16 cellular contexts compared by ENCODE assay signal in genomic region chr18:24947521-24948305, GRCh38.
DNase-seq lines count a peak whose midpoint lies in the region; ATAC-seq and TF ChIP-seq lines count a peak whose summit lies in the region.
"Had no signal": no experiment of that assay in that cellular context is flagged by ENCODE, and none has a peak within 500 bp of the region (broad histone marks: within the 10 kb centered on the region; RNA-seq: fewer than 3 reads in every experiment).

No MANE protein-coding gene starts in this region.

- peak overlapping the region in 4 of 12 donors; percentile 7 to 38 (median 26) for H3K27ac ChIP-seq in heart left ventricle
- H3K27ac ChIP-seq in right cardiac atrium (ENCODE audit: low read length) = no peak overlapping the region
- peak overlapping the region in 2 of 10 donors; percentile 39 to 45 for H3K27ac ChIP-seq in heart right ventricle
- H3K27ac ChIP-seq in esophagus squamous epithelium = no peak overlapping the region
- no peak overlapping the region for H3K27ac ChIP-seq in neuronal stem cell (replicated peaks; ENCODE audit: low read length)
- H3K27ac ChIP-seq: C4-2B had no signal

- no peak overlapping the region for H3K14ac ChIP-seq in neuronal stem cell (ENCODE audit: low read length)

- no peaks in the 10 kb centered on the region for H3K79me1 ChIP-seq in neuronal stem cell (ENCODE audit: low read depth, low read length)

- intact Hi-C loops in heart left ventricle (cut with DNase I) (no loop called here), right cardiac atrium (cut with DNase I) (no loop called here), heart right ventricle (cut with DNase I) (loop anchor here in 2 of 10 donors (5.0 to 10.0 kb wide), 2 partner anchors 40 to 57 kb away; no protein-coding TSS in a partner anchor), esophagus squamous epithelium (cut with DNase I) (no loop called here)

- H4K91ac ChIP-seq in neuronal stem cell (ENCODE audit: low read depth, low read length, poor library complexity) = no peak overlapping the region

- ATAC-seq in heart left ventricle (peak in 3 of 4 donors; percentile 56 to 87 (median 64)), right cardiac atrium (no peak), heart right ventricle (peak in 6 of 8 donors; percentile 46 to 79 (median 72)), omental fat pad (ENCODE audit: low FRiP score) (no peak)
- ATAC-seq: HepG2 had no signal

- WGBS in heart left ventricle, 4 donors = 65 to 72% (median 67%) methylated on average over 8 of the region's 8 CpGs
- 59% methylated on average over 8 of the region's 8 CpGs for WGBS in right cardiac atrium
- WGBS in heart right ventricle, 2 donors = 65 to 68% methylated on average over 8 of the region's 8 CpGs
- WGBS in esophagus squamous epithelium, 2 donors = 55 to 65% methylated on average over 8 of the region's 8 CpGs
- no CpG with 5 or more reads among the region's 8 CpGs for WGBS in neuronal stem cell (ENCODE audit: extremely low coverage in 2 of 2, insufficient read length in 2 of 2, insufficient replicate concordance in 1 of 2), 2 donors

- H2BK5ac ChIP-seq in neuronal stem cell (ENCODE audit: low read length) = no peak overlapping the region

- no peak overlapping the region for H3K4me2 ChIP-seq in neuronal stem cell (ENCODE audit: insufficient read depth, low read length, poor library complexity, severe bottlenecking)

- TF ChIP-seq CTCF in heart left ventricle (IDR thresholded peaks at IDR 0.05) (no peak), fibroblast of mammary gland (conservative IDR thresholded peaks at IDR 0.05; ENCODE audit: control insufficient read depth, insufficient read depth, low read depth, low read length) (no peak), heart right ventricle (IDR thresholded peaks at IDR 0.05) (no peak), omental fat pad (IDR thresholded peaks at IDR 0.05) (no peak), esophagus squamous epithelium (IDR thresholded peaks at IDR 0.05) (no peak)

- H3K27me3 ChIP-seq in heart left ventricle = no peaks in the 10 kb centered on the region
- H3K27me3 ChIP-seq in right cardiac atrium (ENCODE audit: control insufficient read depth, insufficient read depth) = no peaks in the 10 kb centered on the region
- H3K27me3 ChIP-seq in heart right ventricle = no peaks in the 10 kb centered on the region
- no peaks in the 10 kb centered on the region for H3K27me3 ChIP-seq in esophagus squamous epithelium
- no peaks in the 10 kb centered on the region for H3K27me3 ChIP-seq in neuronal stem cell (ENCODE audit: control insufficient read depth in 3 of 3, insufficient read depth in 3 of 3, low read depth in 1 of 3, low read length in 3 of 3)

- H3K23ac ChIP-seq in neuronal stem cell (ENCODE audit: low read depth, low read length, poor library complexity) = no peak overlapping the region

- H2BK120ac ChIP-seq in neuronal stem cell (ENCODE audit: low read depth, low read length) = no peak overlapping the region

- H3K18ac ChIP-seq in neuronal stem cell (ENCODE audit: low read length) = no peak overlapping the region

- no peak overlapping the region for H2BK15ac ChIP-seq in neuronal stem cell (ENCODE audit: low read length)

- H3K4ac ChIP-seq in neuronal stem cell (ENCODE audit: low read length) = no peak overlapping the region

- no peak overlapping the region for H4K8ac ChIP-seq in neuronal stem cell (ENCODE audit: low read depth, low read length)

- H3K9me3 ChIP-seq in heart left ventricle (peaks cover 0 to under 1% (median 0%) of the 10 kb centered on the region in 12 donors), right cardiac atrium (ENCODE audit: control insufficient read depth, low read length) (no peaks in the 10 kb centered on the region), heart right ventricle (no peaks in the 10 kb centered on the region), esophagus squamous epithelium (no peaks in the 10 kb centered on the region), neuronal stem cell (replicated peaks in 1 of 2; ENCODE audit: control insufficient read depth in 2 of 2, insufficient read depth in 1 of 2, low read depth in 1 of 2, low read length in 2 of 2) (no peaks in the 10 kb centered on the region)

- no peak overlapping the region for H2AK5ac ChIP-seq in neuronal stem cell (ENCODE audit: low read depth, low read length)

- H3K36me3 ChIP-seq in heart left ventricle (no peaks in the 10 kb centered on the region), heart right ventricle (no peaks in the 10 kb centered on the region), esophagus squamous epithelium (no peaks in the 10 kb centered on the region), neuronal stem cell (replicated peaks in 1 of 2; ENCODE audit: control insufficient read depth in 2 of 2, insufficient read depth in 2 of 2, low read length in 2 of 2) (no peaks in the 10 kb centered on the region)

- H2BK12ac ChIP-seq in neuronal stem cell (ENCODE audit: low read length) = no peak overlapping the region

- no peak for TF ChIP-seq POLR2A in heart left ventricle (IDR thresholded peaks at IDR 0.05)
- no peak for TF ChIP-seq POLR2A in esophagus squamous epithelium (IDR thresholded peaks at IDR 0.05)

- H2AFZ ChIP-seq in neuronal stem cell (ENCODE audit: low read length) = no peak overlapping the region

- H3K4me3 ChIP-seq in heart left ventricle (no peak overlapping the region), right cardiac atrium (ENCODE audit: low read length) (no peak overlapping the region), fibroblast of mammary gland (ENCODE audit: control insufficient read depth, low read depth, low read length) (no peak overlapping the region), heart right ventricle (no peak overlapping the region), esophagus squamous epithelium (no peak overlapping the region), neuronal stem cell (ENCODE audit: low read length in 2 of 2) (no peak overlapping the region)

- H3K4me1 ChIP-seq in heart left ventricle (peaks cover 0 to 6% (median 0%) of the 10 kb centered on the region in 12 donors), right cardiac atrium (ENCODE audit: control insufficient read depth, insufficient read depth, low read length) (peaks cover 1% of the 10 kb centered on the region), heart right ventricle (no peaks in the 10 kb centered on the region), esophagus squamous epithelium (no peaks in the 10 kb centered on the region), neuronal stem cell (ENCODE audit: control insufficient read depth in 2 of 2, insufficient read depth in 1 of 2, low read depth in 1 of 2, low read length in 2 of 2) (peaks cover 6 to 8% of the 10 kb centered on the region in 2 donors)

- DNase-seq in heart left ventricle = no peak
- DNase-seq in right cardiac atrium = no peak
- DNase-seq in fibroblast of mammary gland (ENCODE audit: low read depth) = peak; percentile 56
- DNase-seq in heart right ventricle = no peak
- DNase-seq in stromal cell of bone marrow (ENCODE audit: low read depth) = peak; percentile 13
- DNase-seq in omental fat pad (ENCODE audit: low spot score) = no peak
- DNase-seq in esophagus squamous epithelium (lab: John Stamatoyannopoulos, UW) = no peak
- no peak for DNase-seq in neuronal stem cell (ENCODE audit: low spot score)
- DNase-seq: ACHN; CD4-positive, alpha-beta memory T cell; DMS79 treated with DMSO at 0.1 percent for 48 hours; EL; HCEC 1CT; HFFc6 had no signal

- no peak overlapping the region for H3K9ac ChIP-seq in neuronal stem cell (ENCODE audit: low read depth, low read length, poor library complexity)

Comparison
In these comparisons a context has a peak if more than half of its experiments do, and no peak if none do; other contexts are left out.
1. ATAC-seq: peak in heart left ventricle (3 of 4) and heart right ventricle (6 of 8); none in right cardiac atrium (0 of 2) and omental fat pad (single experiment).
2. DNase-seq: peak in fibroblast of mammary gland (single experiment) and stromal cell of bone marrow (single experiment); none in heart left ventricle (0 of 5), right cardiac atrium (0 of 3), heart right ventricle (0 of 2), omental fat pad (single experiment), esophagus squamous epithelium (single experiment) and neuronal stem cell (single experiment).